In genomic region chr2:232230557-232230956, GRCh38 we compare ENCODE assay signal across 11 cellular contexts.
DNase-seq lines count a peak whose midpoint lies in the region; ATAC-seq, FAIRE-seq and TF ChIP-seq lines count a peak whose summit lies in the region.
"Had no signal": no experiment of that assay in that cellular context is flagged by ENCODE, and none has a peak within 500 bp of the region (broad histone marks: within the 10 kb centered on the region; RNA-seq: fewer than 3 reads in every experiment).

No MANE protein-coding gene starts in this region.

- H3K4me3 ChIP-seq in HEK293 (ENCODE audit: low read depth, low read length) (no peak overlapping the region), kidney (ENCODE audit: low read length in 2 of 2) (no peak overlapping the region)
- H3K4me3 ChIP-seq: gastroesophageal sphincter had no signal

- H3K36me3 ChIP-seq in HEK293 (ENCODE audit: control insufficient read depth in 2 of 2, insufficient read depth in 1 of 2, low read length in 2 of 2) (no peaks in the 10 kb centered on the region), kidney (ENCODE audit: control insufficient read depth in 1 of 2, insufficient read depth in 2 of 2, low read length in 2 of 2) (no peaks in the 10 kb centered on the region)
- H3K36me3 ChIP-seq: gastroesophageal sphincter had no signal

- peak; percentile 36 to 52 for DNase-seq in activated CD4-positive, alpha-beta T cell treated with anti-CD3 and anti-CD28 coated beads, Interleukin-2, amount 50 U/mL, for 48 hours
- DNase-seq in kidney (no peak), GM19240 (ENCODE audit: insufficient read length, low spot score) (no peak)
- no peak for DNase-seq in activated effector memory CD4-positive, alpha-beta T cell treated with anti-CD3 and anti-CD28 coated beads, Interleukin-2, amount 50 U/mL, for 16 hours

- no peak overlapping the region for H3K9ac ChIP-seq in kidney (ENCODE audit: low read length in 2 of 2)

- intact Hi-C loops in kidney (cut with DNase I) = no loop called here

- POLR2A ChIA-PET in HEK293 (lab: Yijun Ruan, JAX) = no interaction called here

- CTCF ChIA-PET in HEK293 (lab: Yijun Ruan, JAX) = interaction anchor here (0.6 to 2.0 kb wide), 11 partner anchors 9 to 330 kb away, joined by 3 to 7 read pairs (median 4); no protein-coding TSS in a partner anchor

- H3K4me1 ChIP-seq in HEK293 (ENCODE audit: control insufficient read depth, insufficient read depth, low read length) = peaks cover 6% of the 10 kb centered on the region; the same call in 1 of the 2 replicates
- H3K4me1 ChIP-seq in kidney (ENCODE audit: control insufficient read depth in 1 of 2, insufficient read depth in 1 of 2, low read depth in 1 of 2, low read length in 2 of 2) = peaks cover 0 to 3% of the 10 kb centered on the region in 2 donors

- ATAC-seq in GM18511 (IDR thresholded peaks at IDR 0.05; ENCODE audit: unreplicated experiment) (no peak), HG02642 (IDR thresholded peaks at IDR 0.05; ENCODE audit: poor library complexity, unreplicated experiment) (no peak)
- ATAC-seq: gastroesophageal sphincter had no signal

- peak; percentile 28 for TF ChIP-seq CTCF in C4-2B (conservative IDR thresholded peaks at IDR 0.05)
- peak; percentile 28; the same call in 1 of the 2 replicates for TF ChIP-seq CTCF in HEK293 (tag by site-specific recombination; IDR thresholded peaks at IDR 0.05)
- peak; percentile 2 for TF ChIP-seq CTCF in kidney (IDR thresholded peaks at IDR 0.05; ENCODE audit: borderline replicate concordance, extremely low read depth, insufficient read depth)

- no peak for FAIRE-seq in kidney (lab: Jason Lieb, UNC)
- FAIRE-seq: TTC549 had no signal

- H3K9me3 ChIP-seq in HEK293 (ENCODE audit: control insufficient read depth, insufficient read depth, low read depth, low read length) = no peaks in the 10 kb centered on the region
- H3K9me3 ChIP-seq in kidney (ENCODE audit: control insufficient read depth in 1 of 2, low read length in 2 of 2) = no peaks in the 10 kb centered on the region
- H3K9me3 ChIP-seq: gastroesophageal sphincter had no signal

- H3K27ac ChIP-seq in C4-2B (no peak overlapping the region), HEK293 (ENCODE audit: extremely low read depth, low read depth, low read length) (no peak overlapping the region), kidney (ENCODE audit: low read depth in 2 of 2, low read length in 2 of 2) (no peak overlapping the region)
- H3K27ac ChIP-seq: gastroesophageal sphincter, HL-60 had no signal

TF ChIP-seq in HEK293, 187 proteins besides CTCF, POLR2A, EP300 and RAD21:
- TF ChIP-seq ZBTB1 (tag by site-specific recombination; IDR thresholded peaks at IDR 0.05) (no peak), ZNF341 (tag by site-specific recombination; IDR thresholded peaks at IDR 0.05; ENCODE audit: low read depth) (0 out of 2 replicates have a peak, but pooled peaks have one; percentile 10), ZNF654 (tag by site-specific recombination; IDR thresholded peaks at IDR 0.05; ENCODE audit: low read depth) (0 out of 2 replicates have a peak, but pooled peaks have one; percentile 14), ZNF274 (IDR thresholded peaks at IDR 0.05; ENCODE audit: low read length) (no peak), ZNF274 (tag by site-specific recombination; IDR thresholded peaks at IDR 0.05; ENCODE audit: borderline replicate concordance) (no peak), HOXC10 (CRISPR knock-in tag; IDR thresholded peaks at IDR 0.05) (no peak), ZNF416 (tag by site-specific recombination; IDR thresholded peaks at IDR 0.05) (no peak)
TF ChIP-seq in HEK293: peak in this region for 2.

Comparison
In these comparisons a context has a peak if more than half of its experiments do, and no peak if none do; other contexts are left out.
1. DNase-seq: peak in activated CD4-positive, alpha-beta T cell treated with anti-CD3 and anti-CD28 coated beads, Interleukin-2, amount 50 U/mL, for 48 hours (2 of 2); none in kidney (single experiment), GM19240 (single experiment) and activated effector memory CD4-positive, alpha-beta T cell treated with anti-CD3 and anti-CD28 coated beads, Interleukin-2, amount 50 U/mL, for 16 hours (single experiment).
2. Peak in every context shown above with its lines, with median percentiles within 50 percentile points of each other: CTCF ChIP-seq.